20 cellular contexts compared by ENCODE assay signal in the genomic region with DNA sequence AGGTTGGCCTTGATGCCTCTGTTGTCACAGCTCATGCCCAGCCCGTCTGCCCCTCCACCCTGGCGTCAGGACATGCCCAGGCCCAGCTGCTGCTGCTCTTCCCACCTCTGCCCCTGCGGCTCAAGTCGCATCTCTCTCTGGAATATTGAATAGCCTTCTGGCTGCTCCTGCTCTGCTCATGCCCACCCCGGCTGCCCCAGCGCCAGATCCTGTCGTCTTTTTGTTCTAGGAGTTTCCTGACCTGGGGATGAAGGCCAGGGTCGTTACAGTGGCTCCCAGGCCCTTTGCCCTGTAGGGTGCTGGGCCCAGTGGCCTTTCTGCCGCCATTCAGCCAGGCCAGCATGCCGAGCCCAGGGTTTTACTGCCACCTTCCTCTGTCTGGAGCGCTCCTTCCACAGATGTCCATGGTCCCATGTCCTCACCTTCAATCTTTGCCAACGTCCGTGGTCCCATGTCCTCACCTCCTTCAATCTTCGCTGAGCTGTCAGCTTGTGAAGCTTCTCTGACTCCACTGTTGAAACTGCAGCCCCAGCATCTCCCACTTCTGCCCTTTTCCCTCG. TPM values are rescaled to one million over a fixed set of nuclear protein-coding genes. Genes with fewer than 3 reads are reported as not detected.
DNase-seq lines count a peak whose midpoint lies in the region; ATAC-seq, FAIRE-seq and TF ChIP-seq lines count a peak whose summit lies in the region.
"Had no signal": no experiment of that assay in that cellular context is flagged by ENCODE, and none has a peak within 500 bp of the region (broad histone marks: within the 10 kb centered on the region; RNA-seq: fewer than 3 reads in every experiment).

No MANE protein-coding gene starts in this region.

- H3K4me1 ChIP-seq in astrocyte (ENCODE audit: insufficient read depth, low read length) (peaks cover 10% of the 10 kb centered on the region), mucosa of descending colon (ENCODE audit: low read depth) (peaks cover 4% of the 10 kb centered on the region), aorta (ENCODE audit: control insufficient read depth in 1 of 2, insufficient read depth in 2 of 2, low read length in 2 of 2) (no peaks in the 10 kb centered on the region)

- peaks cover 91% of the 10 kb centered on the region for H3K79me2 ChIP-seq in astrocyte (ENCODE audit: insufficient read depth, low read length)

- peaks cover 14% of the 10 kb centered on the region for H3K36me3 Mint-ChIP-seq in natural killer cell treated with Interleukin-12 subunit alpha and Interleukin-12 subunit beta and Interleukin-15 and Interleukin-18, amount 100 ng/mL, for 72 hours
- H3K36me3 Mint-ChIP-seq in natural killer cell, result no peaks in the 10 kb centered on the region
- peaks cover 3% of the 10 kb centered on the region for H3K36me3 Mint-ChIP-seq in astrocyte (ENCODE audit: low read depth, unreplicated experiment)

- H3K9me3 ChIP-seq in astrocyte (ENCODE audit: insufficient read depth, low read depth, low read length) (no peaks in the 10 kb centered on the region), mucosa of descending colon (no peaks in the 10 kb centered on the region), aorta (ENCODE audit: control insufficient read depth, low read length) (no peaks in the 10 kb centered on the region)
- H3K9me3 ChIP-seq: heart left ventricle, ovary, thoracic aorta had no signal

- H3K27me3 Mint-ChIP-seq in natural killer cell treated with Interleukin-12 subunit alpha and Interleukin-12 subunit beta and Interleukin-15 and Interleukin-18, amount 100 ng/mL, for 72 hours, result no peaks in the 10 kb centered on the region
- H3K27me3 Mint-ChIP-seq in natural killer cell (ENCODE audit: low read depth in 2 of 2) (no peaks in the 10 kb centered on the region), astrocyte (ENCODE audit: low read depth, unreplicated experiment) (no peaks in the 10 kb centered on the region)
- H3K27me3 Mint-ChIP-seq: activated naive CD8-positive, alpha-beta T cell treated with anti-CD3 and anti-CD28 coated beads, Interleukin-2, amount 10 ng/mL, durations not matched to agents 7 days and 5 days had no signal

- peak; percentile 32 for DNase-seq in natural killer cell treated with Interleukin-12 subunit alpha and Interleukin-12 subunit beta and Interleukin-15 and Interleukin-18, amount 100 ng/mL, for 72 hours (ENCODE audit: low spot score)
- DNase-seq in natural killer cell (no peak), astrocyte (ENCODE audit: low read depth) (no peak), mucosa of descending colon (peak in 2 of 3 donors; percentile 3 to 31), aorta (peak; percentile 25 to 71), HTR-8/SVneo (ENCODE audit: insufficient read length, low spot score) (no peak), pons (ENCODE audit: low spot score) (no peak)
- DNase-seq: activated naive CD8-positive, alpha-beta T cell treated with anti-CD3 and anti-CD28 coated beads, Interleukin-2, amount 10 ng/mL, durations not matched to agents 7 days and 5 days; Calu3; islet precursor cell; NCI-H1048; NCI-H2081; NCI-H510A had no signal

- FAIRE-seq in astrocyte (lab: Jason Lieb, UNC), result no peak
- no peak for FAIRE-seq in HTR-8/SVneo (lab: Jason Lieb, UNC)
- FAIRE-seq: bronchial epithelial cell, K562 had no signal

- WGBS in aorta, 2 donors, result 86 to 87% methylated on average over 15 of the region's 15 CpGs

- H3K27ac Mint-ChIP-seq in natural killer cell treated with Interleukin-12 subunit alpha and Interleukin-12 subunit beta and Interleukin-15 and Interleukin-18, amount 100 ng/mL, for 72 hours, result peak overlapping the region; percentile 7 to 32
- peak overlapping the region in 1 of 2 donors; percentile 77 for H3K27ac Mint-ChIP-seq in natural killer cell
- H3K27ac Mint-ChIP-seq in astrocyte (ENCODE audit: unreplicated experiment), result peak overlapping the region; percentile 62
- H3K27ac Mint-ChIP-seq: activated naive CD8-positive, alpha-beta T cell treated with anti-CD3 and anti-CD28 coated beads, Interleukin-2, amount 10 ng/mL, durations not matched to agents 7 days and 5 days had no signal

- ATAC-seq in natural killer cell treated with Interleukin-12 subunit alpha and Interleukin-12 subunit beta and Interleukin-15 and Interleukin-18, amount 100 ng/mL, for 72 hours, result no peak
- ATAC-seq in natural killer cell, result no peak
- ATAC-seq in mucosa of descending colon, result no peak
- no peak for ATAC-seq in aorta (ENCODE audit: low FRiP score)
- ATAC-seq in HG02973 (IDR thresholded peaks at IDR 0.05; ENCODE audit: unreplicated experiment), result no peak
- ATAC-seq: heart left ventricle, K562 had no signal

- H2AFZ ChIP-seq in astrocyte (ENCODE audit: low read depth, low read length), result no peak overlapping the region

- H3K36me3 ChIP-seq in astrocyte (ENCODE audit: insufficient read depth, low read length) (peaks cover 8% of the 10 kb centered on the region), mucosa of descending colon (ENCODE audit: low read depth) (peaks cover 3% of the 10 kb centered on the region), aorta (ENCODE audit: control insufficient read depth in 1 of 2, insufficient read depth in 2 of 2, low read length in 1 of 2) (no peaks in the 10 kb centered on the region)
- H3K36me3 ChIP-seq: ovary had no signal

- no peaks in the 10 kb centered on the region for H3K27me3 ChIP-seq in astrocyte (ENCODE audit: insufficient read depth, low read length)
- H3K27me3 ChIP-seq in aorta (ENCODE audit: control insufficient read depth in 1 of 2, insufficient read depth in 2 of 2, low read length in 1 of 2), result no peaks in the 10 kb centered on the region
- H3K27me3 ChIP-seq: heart left ventricle, ovary had no signal

- H3K4me3 ChIP-seq in astrocyte (ENCODE audit: insufficient read depth, low read depth, low read length) (no peak overlapping the region), mucosa of descending colon (no peak overlapping the region), aorta (ENCODE audit: low read length in 2 of 2) (no peak overlapping the region)
- H3K4me3 ChIP-seq: heart left ventricle, K562, ovary, skin epidermis, thoracic aorta had no signal

- H3K9ac ChIP-seq in astrocyte (ENCODE audit: low read length), result no peak overlapping the region

- H3K27ac ChIP-seq in astrocyte (ENCODE audit: low read depth, low read length), result no peak overlapping the region
- no peak overlapping the region for H3K27ac ChIP-seq in aorta (ENCODE audit: low read depth in 1 of 2, low read length in 2 of 2)
- H3K27ac ChIP-seq: ovary, thoracic aorta had no signal

- intact Hi-C loops in natural killer cell (cut with micrococcal nuclease), result no loop called here
- intact Hi-C loops in mucosa of descending colon (cut with DNase I, micrococcal nuclease), result no loop called here
- intact Hi-C loops in aorta (cut with DNase I), result no loop called here

- H3K4me1 Mint-ChIP-seq in natural killer cell treated with Interleukin-12 subunit alpha and Interleukin-12 subunit beta and Interleukin-15 and Interleukin-18, amount 100 ng/mL, for 72 hours (ENCODE audit: low read depth in 2 of 2), result peaks cover 41 to 45% of the 10 kb centered on the region in 2 donors
- H3K4me1 Mint-ChIP-seq in natural killer cell (peaks cover 35 to 62% of the 10 kb centered on the region in 2 donors), astrocyte (ENCODE audit: low read depth, unreplicated experiment) (peaks cover 27% of the 10 kb centered on the region)

- no peak overlapping the region for H3K4me2 ChIP-seq in astrocyte (ENCODE audit: low read length)

- no peaks in the 10 kb centered on the region for H3K9me3 Mint-ChIP-seq in natural killer cell treated with Interleukin-12 subunit alpha and Interleukin-12 subunit beta and Interleukin-15 and Interleukin-18, amount 100 ng/mL, for 72 hours
- H3K9me3 Mint-ChIP-seq in natural killer cell (no peaks in the 10 kb centered on the region), astrocyte (ENCODE audit: unreplicated experiment) (no peaks in the 10 kb centered on the region)
- H3K9me3 Mint-ChIP-seq: activated naive CD8-positive, alpha-beta T cell treated with anti-CD3 and anti-CD28 coated beads, Interleukin-2, amount 10 ng/mL, durations not matched to agents 7 days and 5 days had no signal

- no peak for TF ChIP-seq CTCF in natural killer cell (IDR thresholded peaks at IDR 0.05)
- no peak for TF ChIP-seq CTCF in astrocyte (IDR thresholded peaks at IDR 0.05; ENCODE audit: insufficient read depth, low read depth, low read length)
- TF ChIP-seq CTCF in mucosa of descending colon (IDR thresholded peaks at IDR 0.05), result no peak

- H4K20me1 ChIP-seq in astrocyte (ENCODE audit: insufficient read depth, low read length), result peaks cover 75% of the 10 kb centered on the region

- no peak overlapping the region for H3K4me3 Mint-ChIP-seq in natural killer cell treated with Interleukin-12 subunit alpha and Interleukin-12 subunit beta and Interleukin-15 and Interleukin-18, amount 100 ng/mL, for 72 hours
- no peak overlapping the region for H3K4me3 Mint-ChIP-seq in natural killer cell
- H3K4me3 Mint-ChIP-seq in astrocyte (ENCODE audit: unreplicated experiment), result peak overlapping the region; percentile 23
- H3K4me3 Mint-ChIP-seq: activated naive CD8-positive, alpha-beta T cell treated with anti-CD3 and anti-CD28 coated beads, Interleukin-2, amount 10 ng/mL, durations not matched to agents 7 days and 5 days had no signal

RNA-seq across cellular contexts. Expression of gene MAEA, which starts 9.7 kb away (rescaled TPM):
- total RNA-seq in natural killer cell treated with Interleukin-12 subunit alpha and Interleukin-12 subunit beta and Interleukin-15 and Interleukin-18, amount 100 ng/mL, for 72 hours, result 10 to 100 TPM; 60.1 to 93.7 TPM
- 10 to 100 TPM; 63.5 to 89.2 (median 64.0) TPM for total RNA-seq in natural killer cell
- 73.3 and 79.3 TPM in 2 replicates for total RNA-seq in astrocyte
- total RNA-seq in mucosa of descending colon, result 100 to 1,000 TPM in 1 of 3 donors, 10 to 100 TPM in 2; 75.5 to 112 (median 98.4) TPM
- total RNA-seq in aorta, result 10 to 100 TPM; 49.8 to 61.3 TPM
- 10 to 100 TPM; 32.4 to 62.0 TPM for polyA plus RNA-seq in aorta

RNA-seq across cellular contexts. Expression of gene UVSSA, which starts 47.6 kb away (rescaled TPM):
- total RNA-seq in natural killer cell treated with Interleukin-12 subunit alpha and Interleukin-12 subunit beta and Interleukin-15 and Interleukin-18, amount 100 ng/mL, for 72 hours, result 10 to 100 TPM; 19.6 to 25.1 TPM
- 10 to 100 TPM; 48.0 to 59.4 (median 56.4) TPM for total RNA-seq in natural killer cell
- total RNA-seq in astrocyte, result 14.2 and 14.8 TPM in 2 replicates
- 10 to 100 TPM; 31.7 to 39.9 (median 36.8) TPM for total RNA-seq in mucosa of descending colon
- total RNA-seq in aorta, result 10 to 100 TPM; 19.9 to 33.5 TPM
- polyA plus RNA-seq in aorta, result 10 to 100 TPM in 1 of 2 donors, 1 to 10 TPM in 1; 2.3 to 12.7 TPM

RNA-seq across cellular contexts. Expression of gene CTBP1, which starts 50.5 kb away (rescaled TPM):
- 100 to 1,000 TPM; 109 to 245 TPM for total RNA-seq in natural killer cell treated with Interleukin-12 subunit alpha and Interleukin-12 subunit beta and Interleukin-15 and Interleukin-18, amount 100 ng/mL, for 72 hours
- total RNA-seq in natural killer cell (100 to 1,000 TPM; 384 to 388 (median 388) TPM), astrocyte (115 and 136 TPM in 2 replicates), mucosa of descending colon (100 to 1,000 TPM; 151 to 188 (median 168) TPM), aorta (100 to 1,000 TPM; 111 to 145 TPM)
- polyA plus RNA-seq in aorta, result 10 to 100 TPM; 66.4 to 96.5 TPM

Comparison
In these comparisons a context has a peak if more than half of its experiments do, and no peak if none do; other contexts are left out.
1. DNase-seq: peak in natural killer cell treated with Interleukin-12 subunit alpha and Interleukin-12 subunit beta and Interleukin-15 and Interleukin-18, amount 100 ng/mL, for 72 hours (single experiment), mucosa of descending colon (2 of 3) and aorta (2 of 2); none in natural killer cell (single experiment), astrocyte (single experiment), HTR-8/SVneo (single experiment) and pons (single experiment).